30 cellular contexts compared by ENCODE assay signal in the genomic region with DNA sequence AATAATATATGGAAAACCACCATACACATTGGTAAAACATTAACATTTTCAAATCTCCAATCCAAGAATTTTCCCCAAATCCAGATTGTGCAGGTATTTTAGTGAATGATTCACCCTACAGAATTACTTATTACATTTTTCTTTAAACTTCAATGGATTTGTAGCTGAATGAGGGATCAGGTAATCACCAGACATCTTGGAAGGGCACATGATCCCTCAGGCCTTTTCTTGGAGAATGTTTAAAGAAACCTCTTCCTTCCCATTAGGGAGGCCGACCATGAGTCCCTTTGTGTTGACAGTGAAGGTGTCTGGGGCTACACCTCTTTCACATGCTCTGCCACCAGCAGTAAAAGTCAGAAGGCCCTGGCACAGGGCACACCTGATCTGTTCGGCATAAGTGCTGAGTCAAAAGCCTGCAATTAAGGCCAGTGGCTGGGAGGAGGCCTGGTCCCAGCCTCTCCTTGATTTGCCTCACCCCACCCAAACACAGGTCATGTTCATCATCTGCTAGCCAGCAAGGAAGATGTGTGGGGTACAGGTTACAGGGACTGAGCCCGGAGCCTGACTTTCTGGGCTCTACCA.
DNase-seq lines count a peak whose midpoint lies in the region; ATAC-seq, FAIRE-seq and TF ChIP-seq lines count a peak whose summit lies in the region.
"Had no signal": no experiment of that assay in that cellular context is flagged by ENCODE, and none has a peak within 500 bp of the region (broad histone marks: within the 10 kb centered on the region; RNA-seq: fewer than 3 reads in every experiment).

No MANE protein-coding gene starts in this region.

- no peaks in the 10 kb centered on the region for H3K9me3 Mint-ChIP-seq in endodermal cell
- H3K9me3 Mint-ChIP-seq: CD8-positive, alpha-beta memory T cell had no signal

- no peaks in the 10 kb centered on the region for H3K36me3 ChIP-seq in kidney (ENCODE audit: control insufficient read depth in 1 of 2, insufficient read depth in 2 of 2, low read length in 2 of 2)
- no peaks in the 10 kb centered on the region for H3K36me3 ChIP-seq in mucosa of descending colon (ENCODE audit: low read depth)
- no peaks in the 10 kb centered on the region for H3K36me3 ChIP-seq in transverse colon
- H3K36me3 ChIP-seq in Karpas-422 (ENCODE audit: insufficient read depth, low read length): no peaks in the 10 kb centered on the region
- no peaks in the 10 kb centered on the region for H3K36me3 ChIP-seq in endodermal cell (ENCODE audit: control insufficient read depth, insufficient read depth, low read length)
- H3K36me3 ChIP-seq: BE2C, SJSA1 had no signal

- no peak overlapping the region for H3K4me2 ChIP-seq in Karpas-422 (ENCODE audit: low read depth, low read length, poor library complexity, severe bottlenecking)

- H3K9me2 ChIP-seq in Karpas-422 (replicated peaks; ENCODE audit: insufficient read depth, low read length): no peaks in the 10 kb centered on the region

- in situ Hi-C loops in transverse colon (cut with MboI; ENCODE audit: low pct_ligation_motif_present in 1 of 4, low pct_unique_long_range_greater_than_20kb in 1 of 4, low sequenced_read_pairs in 3 of 4): loop anchor here in 1 of 4 donors (5.0 kb wide), 1 partner anchor 132 kb away; no protein-coding TSS in a partner anchor

- no peaks in the 10 kb centered on the region for H4K20me1 ChIP-seq in Karpas-422 (ENCODE audit: insufficient read depth, low read depth, low read length)

- H3K4me3 ChIP-seq in kidney (ENCODE audit: low read length in 2 of 2): no peak overlapping the region
- H3K4me3 ChIP-seq in mucosa of descending colon: no peak overlapping the region
- H3K4me3 ChIP-seq in transverse colon: no peak overlapping the region
- no peak overlapping the region for H3K4me3 ChIP-seq in Karpas-422 (ENCODE audit: low read length)
- H3K4me3 ChIP-seq in endodermal cell (ENCODE audit: low read length): no peak overlapping the region
- H3K4me3 ChIP-seq: K562, SJSA1 had no signal

- H3K79me2 ChIP-seq in Karpas-422 (ENCODE audit: low read length): no peaks in the 10 kb centered on the region

- peak; percentile 81 for ATAC-seq in mucosa of descending colon
- ATAC-seq: HepG2, PC-3 had no signal

- H3K4me1 Mint-ChIP-seq in endodermal cell: no peaks in the 10 kb centered on the region
- H3K4me1 Mint-ChIP-seq: CD8-positive, alpha-beta memory T cell had no signal

- H3K27ac ChIP-seq in kidney (ENCODE audit: low read depth in 2 of 2, low read length in 2 of 2) (peak overlapping the region; percentile 36 to 65), transverse colon (no peak overlapping the region), Karpas-422 (ENCODE audit: low read length) (no peak overlapping the region), endodermal cell (ENCODE audit: low read depth, low read length) (no peak overlapping the region)
- H3K27ac ChIP-seq: SJSA1 had no signal

- H3K4me3 Mint-ChIP-seq in endodermal cell: no peak overlapping the region
- H3K4me3 Mint-ChIP-seq: CD14-positive monocyte; CD8-positive, alpha-beta memory T cell had no signal

- no peak for TF ChIP-seq CTCF in kidney (IDR thresholded peaks at IDR 0.05; ENCODE audit: borderline replicate concordance, extremely low read depth, insufficient read depth)
- no peak for TF ChIP-seq CTCF in mucosa of descending colon (IDR thresholded peaks at IDR 0.05)
- TF ChIP-seq CTCF in transverse colon (IDR thresholded peaks at IDR 0.05): no peak
- no peak for TF ChIP-seq CTCF in endodermal cell (conservative IDR thresholded peaks at IDR 0.05)

- FAIRE-seq in kidney (lab: Jason Lieb, UNC): peak; percentile 55
- FAIRE-seq: GM12891, H54, HepG2, K562 had no signal

- H3K27me3 Mint-ChIP-seq in endodermal cell (ENCODE audit: insufficient read depth): no peaks in the 10 kb centered on the region

- H2AFZ ChIP-seq in Karpas-422 (ENCODE audit: low read length): no peak overlapping the region

- H3K4me1 ChIP-seq in kidney (ENCODE audit: control insufficient read depth in 1 of 2, insufficient read depth in 1 of 2, low read depth in 1 of 2, low read length in 2 of 2) (peaks cover 0 to 11% of the 10 kb centered on the region in 2 donors), mucosa of descending colon (ENCODE audit: low read depth) (no peaks in the 10 kb centered on the region), transverse colon (no peaks in the 10 kb centered on the region), Karpas-422 (ENCODE audit: low read length) (peaks cover 6% of the 10 kb centered on the region; the same call in 1 of the 2 replicates), endodermal cell (ENCODE audit: control insufficient read depth, insufficient read depth, low read length) (no peaks in the 10 kb centered on the region)
- H3K4me1 ChIP-seq: BE2C, SJSA1 had no signal

- no peak overlapping the region for H3K9ac ChIP-seq in kidney (ENCODE audit: low read length in 2 of 2)
- H3K9ac ChIP-seq in Karpas-422 (ENCODE audit: low read length): no peak overlapping the region
- no peak overlapping the region for H3K9ac ChIP-seq in endodermal cell (ENCODE audit: extremely low read depth, low read length, poor library complexity, severe bottlenecking)

- intact Hi-C loops in kidney (cut with DNase I) (no loop called here), mucosa of descending colon (cut with DNase I, micrococcal nuclease) (no loop called here), transverse colon (cut with DNase I; ENCODE audit: low total_unique reads) (no loop called here)

- DNase-seq in NCI-H748 (lab: John Stamatoyannopoulos, UW; ENCODE audit: unreplicated experiment): peak; percentile 14
- DNase-seq in NCI-H748 treated with DMSO at 0.1 percent for 48 hours (lab: John Stamatoyannopoulos, UW): no peak
- DNase-seq in kidney: no peak
- DNase-seq in mucosa of descending colon: no peak
- DNase-seq in transverse colon: peak; percentile 33
- DNase-seq in Karpas-422: no peak
- no peak for DNase-seq in NCI-H187 (lab: John Stamatoyannopoulos, UW)
- DNase-seq in endodermal cell: no peak
- DNase-seq: 8988T; ACHN; BE2C; CD8-positive, alpha-beta memory T cell; DMS79 treated with DMSO at 0.1 percent for 48 hours; GF-D8; MV-4-11; NCI-H1105; NCI-H1436 treated with DMSO at 0.1 percent for 48 hours; NCI-H1930; NCI-H2107; NCI-H2227 treated with DMSO at 0.1 percent for 48 hours; NCI-H526 treated with DMSO at 0.1 percent for 48 hours; NK-92 treated with Interleukin-12 subunit alpha and Interleukin-12 subunit beta, amount 100 ng/mL, for 24 hours; PC-3; Right ventricle myocardium superior had no signal

- TF ChIP-seq EP300 in transverse colon (IDR thresholded peaks at IDR 0.05; ENCODE audit: low read depth): no peak

- H3K27ac Mint-ChIP-seq in endodermal cell: no peak overlapping the region
- H3K27ac Mint-ChIP-seq: CD14-positive monocyte had no signal

- TF ChIP-seq POLR2A in transverse colon (IDR thresholded peaks at IDR 0.05): no peak

- H3K27me3 ChIP-seq in transverse colon (no peaks in the 10 kb centered on the region), Karpas-422 (ENCODE audit: low read length) (no peaks in the 10 kb centered on the region), endodermal cell (ENCODE audit: control insufficient read depth, insufficient read depth, low read length, poor library complexity, severe bottlenecking) (no peaks in the 10 kb centered on the region)
- H3K27me3 ChIP-seq: SJSA1 had no signal

- no peaks in the 10 kb centered on the region for H3K36me3 Mint-ChIP-seq in endodermal cell (ENCODE audit: low read depth)
- H3K36me3 Mint-ChIP-seq: CD14-positive monocyte; CD8-positive, alpha-beta memory T cell had no signal

- H3K9me3 ChIP-seq in kidney (ENCODE audit: control insufficient read depth in 1 of 2, low read length in 2 of 2) (no peaks in the 10 kb centered on the region), mucosa of descending colon (no peaks in the 10 kb centered on the region), transverse colon (no peaks in the 10 kb centered on the region), Karpas-422 (ENCODE audit: low read length) (no peaks in the 10 kb centered on the region), endodermal cell (ENCODE audit: control insufficient read depth, low read length) (no peaks in the 10 kb centered on the region)
- H3K9me3 ChIP-seq: BE2C, SJSA1 had no signal

- WGBS in transverse colon (ENCODE audit: low coverage in 1 of 2), 2 donors: 72 to 80% methylated on average over 1 to 3 of the region's 3 CpGs
- 91 to 100% methylated on average over 1 to 3 of the region's 3 CpGs for WGBS in endodermal cell (ENCODE audit: insufficient coverage in 1 of 2, insufficient read length in 1 of 2), 2 experiments

Comparison
In these comparisons a context has a peak if more than half of its experiments do, and no peak if none do; other contexts are left out.
1. DNase-seq: peak in NCI-H748 (single experiment) and transverse colon (single experiment); none in NCI-H748 treated with DMSO at 0.1 percent for 48 hours (single experiment), kidney (single experiment), mucosa of descending colon (0 of 3), Karpas-422 (single experiment), NCI-H187 (0 of 2) and endodermal cell (single experiment).
2. H3K27ac ChIP-seq: peak in kidney (2 of 2); none in transverse colon (0 of 4), Karpas-422 (single experiment) and endodermal cell (single experiment).